Comparison of ENCODE assay signal across 6 cellular contexts in genomic region chr11:3415301-3415700, GRCh38. TPM values are rescaled to one million over a fixed set of nuclear protein-coding genes. Genes with fewer than 3 reads are reported as not detected.
DNase-seq lines count a peak whose midpoint lies in the region; ATAC-seq, FAIRE-seq and TF ChIP-seq lines count a peak whose summit lies in the region.
"Not testable (repeated sequence)": the region's sequence is repeated elsewhere in the genome, so short reads cannot be mapped to it uniquely, and the experiment has no call there.

No MANE protein-coding gene starts in this region.

- H3K9me3 Mint-ChIP-seq in astrocyte (ENCODE audit: unreplicated experiment) = not testable (repeated sequence)

- not testable (repeated sequence) for H3K27me3 Mint-ChIP-seq in T-helper 17 cell; astrocyte (ENCODE audit: low read depth, unreplicated experiment)

- not testable (repeated sequence) for H3K4me1 ChIP-seq in astrocyte (ENCODE audit: insufficient read depth, low read length)

- not testable (repeated sequence) for H3K27ac ChIP-seq in astrocyte (ENCODE audit: low read depth, low read length)

- H3K9ac ChIP-seq in astrocyte (ENCODE audit: low read length) = not testable (repeated sequence)

- not testable (repeated sequence) for H3K4me3 ChIP-seq in astrocyte (ENCODE audit: insufficient read depth, low read depth, low read length); fibroblast of the aortic adventitia (ENCODE audit: low read depth, low read length)

- not testable (repeated sequence) for H3K4me1 Mint-ChIP-seq in T-helper 17 cell; astrocyte (ENCODE audit: low read depth, unreplicated experiment)

- TF ChIP-seq CTCF in astrocyte (IDR thresholded peaks at IDR 0.05; ENCODE audit: insufficient read depth, low read depth, low read length); fibroblast of the aortic adventitia (IDR thresholded peaks at IDR 0.05; ENCODE audit: insufficient read depth, low read length): not testable (repeated sequence)

- H4K20me1 ChIP-seq in astrocyte (ENCODE audit: insufficient read depth, low read length) = not testable (repeated sequence)

- ATAC-seq in T-helper 17 cell = not testable (repeated sequence)

- not testable (repeated sequence) for H3K27me3 ChIP-seq in astrocyte (ENCODE audit: insufficient read depth, low read length)

- not testable (repeated sequence) for FAIRE-seq in astrocyte (lab: Jason Lieb, UNC)

- H3K4me3 Mint-ChIP-seq in T-helper 17 cell; astrocyte (ENCODE audit: unreplicated experiment): not testable (repeated sequence)

- H2AFZ ChIP-seq in astrocyte (ENCODE audit: low read depth, low read length) = not testable (repeated sequence)

- H3K36me3 ChIP-seq in astrocyte (ENCODE audit: insufficient read depth, low read length) = not testable (repeated sequence)

- intact Hi-C loops in posterior vena cava (cut with DNase I) = loop anchor here in 1 of 2 donors (5.0 kb wide), 1 partner anchor 33 kb away; no protein-coding TSS in a partner anchor

- not testable (repeated sequence) for H3K79me2 ChIP-seq in astrocyte (ENCODE audit: insufficient read depth, low read length)

- H3K27ac Mint-ChIP-seq in T-helper 17 cell (peak overlapping the region; percentile 56), astrocyte (ENCODE audit: unreplicated experiment) (peak overlapping the region; percentile 66)

- not testable (repeated sequence) for H3K36me3 Mint-ChIP-seq in T-helper 17 cell (ENCODE audit: low read depth); astrocyte (ENCODE audit: low read depth, unreplicated experiment)

- DNase-seq in EL (peak; percentile 19), M059J (ENCODE audit: low read depth) (peak; percentile 44), astrocyte (ENCODE audit: low read depth) (peak; percentile 20), fibroblast of the aortic adventitia (ENCODE audit: low read depth) (peak; percentile 1), posterior vena cava (ENCODE audit: low spot score) (peak; percentile 14)
- DNase-seq in T-helper 17 cell = not testable (repeated sequence)

- H3K4me2 ChIP-seq in astrocyte (ENCODE audit: low read length) = not testable (repeated sequence)

- H3K9me3 ChIP-seq in T-helper 17 cell (ENCODE audit: control insufficient read depth, low read length, poor library complexity, severe bottlenecking); astrocyte (ENCODE audit: insufficient read depth, low read depth, low read length): not testable (repeated sequence)

RNA-seq across cellular contexts. Expression of gene ZNF195, which starts 36.4 kb away (rescaled TPM):
- total RNA-seq in M059J (2014; rRNA removed; shearing (Covaris generic)) = 16.5 and 17.9 TPM in 2 replicates
- 10 to 100 TPM; 21.5 to 27.6 TPM for total RNA-seq in T-helper 17 cell
- total RNA-seq in astrocyte = 42.1 and 57.5 TPM in 2 replicates
- total RNA-seq in fibroblast of the aortic adventitia (ENCODE audit: low replicate concordance) = 11.4 and 18.1 TPM in 2 replicates
- 10 to 100 TPM; 12.0 to 13.0 TPM for total RNA-seq in posterior vena cava
